Comparison of ENCODE assay signal across 23 cellular contexts in the genomic region with DNA sequence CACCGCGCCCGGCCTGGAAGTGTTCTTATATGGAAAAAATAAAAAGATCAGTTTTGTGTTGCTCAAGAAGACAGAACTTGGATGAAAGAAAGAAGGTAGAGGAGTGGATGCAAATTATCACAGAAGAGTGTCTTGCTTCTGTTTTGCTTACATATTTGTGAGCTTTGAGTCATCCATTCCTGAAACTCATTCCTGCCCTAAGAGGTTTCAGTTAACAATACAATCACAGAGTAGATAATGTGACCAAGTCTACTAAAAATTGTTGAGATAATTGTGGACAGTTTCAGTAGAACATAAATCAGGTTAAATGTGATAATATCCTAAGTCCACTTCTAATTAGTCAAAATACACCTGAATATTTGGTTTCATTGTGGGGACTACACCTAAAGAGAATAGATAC. TPM values are rescaled to one million over a fixed set of nuclear protein-coding genes. Genes with fewer than 3 reads are reported as not detected.
DNase-seq lines count a peak whose midpoint lies in the region; ATAC-seq and TF ChIP-seq lines count a peak whose summit lies in the region.
"Had no signal": no experiment of that assay in that cellular context is flagged by ENCODE, and none has a peak within 500 bp of the region (broad histone marks: within the 10 kb centered on the region; RNA-seq: fewer than 3 reads in every experiment).

No MANE protein-coding gene starts in this region.

- dilution Hi-C loops in IMR-90 (cut with HindIII; ENCODE audit: low sequenced_read_pairs, unreplicated experiment), result no loop called here

- no peak overlapping the region for H2AK9ac ChIP-seq in IMR-90 (replicated peaks; ENCODE audit: low read depth, low read length, poor library complexity)

- no peaks in the 10 kb centered on the region for H3K9me3 Mint-ChIP-seq in mesothelial cell of epicardium
- H3K9me3 Mint-ChIP-seq: activated naive CD8-positive, alpha-beta T cell treated with anti-CD3 and anti-CD28 coated beads, Interleukin-2, amount 50 U/mL, for 24 hours; H9; WTC11 had no signal

- H3K4me1 Mint-ChIP-seq in mesothelial cell of epicardium, result peaks cover 56% of the 10 kb centered on the region
- H3K4me1 Mint-ChIP-seq: activated naive CD8-positive, alpha-beta T cell treated with anti-CD3 and anti-CD28 coated beads, Interleukin-2, amount 50 U/mL, for 24 hours; H9; IgD-negative memory B cell had no signal

- no peak overlapping the region for H2AK5ac ChIP-seq in IMR-90 (ENCODE audit: low read depth, low read length)

- H3K4me1 ChIP-seq in IMR-90 (ENCODE audit: control insufficient read depth, insufficient read depth, low read length), result peaks cover 8% of the 10 kb centered on the region; the same call in 1 of the 2 replicates
- H3K4me1 ChIP-seq: suprapubic skin, vagina had no signal

- DNase-seq in AG20443 (ENCODE audit: low spot score) (peak; percentile 20), IMR-90 (peak; percentile 60), epithelial cell of esophagus (ENCODE audit: low read depth) (peak; percentile 22), mesothelial cell of epicardium (ENCODE audit: low spot score in 2 of 2, unreplicated experiment in 2 of 2) (no peak), NCI-H1417 (lab: John Stamatoyannopoulos, UW) (no peak), cardiac septum (ENCODE audit: low spot score) (no peak)
- DNase-seq: activated CD8-positive, alpha-beta T cell treated with anti-CD3 and anti-CD28 coated beads, Interleukin-2, amount 10 ng/mL, durations not matched to agents 7 days and 5 days; activated naive CD8-positive, alpha-beta T cell treated with anti-CD3 and anti-CD28 coated beads, Interleukin-2, amount 50 U/mL, for 24 hours; activated T-cell treated with anti-CD3 and anti-CD28 coated beads, Interleukin-2, amount 50 U/mL, for 48 hours; caudate nucleus; DND-41; H9; left ventricle myocardium superior; NCI-H187; NCI-H2227 treated with DMSO at 0.1 percent for 48 hours; occipital lobe had no signal

- H3K18ac ChIP-seq in IMR-90 (ENCODE audit: low read depth, low read length), result no peak overlapping the region

- H3K4me2 ChIP-seq in IMR-90 (ENCODE audit: low read depth, low read length), result no peak overlapping the region

- H3K9me3 ChIP-seq in IMR-90 (ENCODE audit: control insufficient read depth, insufficient read depth, low read length), result no peaks in the 10 kb centered on the region
- H3K9me3 ChIP-seq: suprapubic skin, vagina had no signal

- H2BK20ac ChIP-seq in IMR-90 (ENCODE audit: low read depth, low read length), result no peak overlapping the region

- BruUV-seq in IMR-90 (replicated peaks; lab: Mats Ljungman, UMichigan), result no TSS peak

- H2BK120ac ChIP-seq in IMR-90 (ENCODE audit: low read depth, low read length), result no peak overlapping the region

- H3K4me3 ChIP-seq in IMR-90 (ENCODE audit: insufficient read depth, low read depth, low read length) (no peak overlapping the region), epithelial cell of esophagus (ENCODE audit: low read length) (no peak overlapping the region)
- H3K4me3 ChIP-seq: suprapubic skin, vagina had no signal

- in situ Hi-C loops in IMR-90 (cut with MboI; ENCODE audit: low sequenced_read_pairs), result no loop called here

- no peak for TF ChIP-seq RAD21 in IMR-90 (IDR thresholded peaks at IDR 0.05; ENCODE audit: low read length)

- POLR2A ChIA-PET in IMR-90 (lab: Charles Lee; ENCODE audit: unreplicated experiment), result no interaction called here

- intact Hi-C loops in IMR-90 (cut with micrococcal nuclease) (no loop called here), cardiac septum (cut with DNase I) (no loop called here)

- no peak overlapping the region for H3K14ac ChIP-seq in IMR-90 (replicated peaks; ENCODE audit: low read depth, low read length)

- no peak overlapping the region for H3K4me3 Mint-ChIP-seq in mesothelial cell of epicardium
- H3K4me3 Mint-ChIP-seq: activated CD8-positive, alpha-beta T cell treated with anti-CD3 and anti-CD28 coated beads, Interleukin-2, amount 10 ng/mL, durations not matched to agents 7 days and 5 days; activated naive CD8-positive, alpha-beta T cell treated with anti-CD3 and anti-CD28 coated beads, Interleukin-2, amount 50 U/mL, for 24 hours; H9; IgD-negative memory B cell; WTC11 had no signal

- H3K56ac ChIP-seq in IMR-90 (ENCODE audit: extremely low read depth, insufficient read depth, low read length), result no peak overlapping the region

- no peak overlapping the region for H2BK15ac ChIP-seq in IMR-90 (ENCODE audit: low read depth, low read length)

- no peak overlapping the region for H3K23ac ChIP-seq in IMR-90 (ENCODE audit: low read depth, low read length)

- no peak overlapping the region for H2BK5ac ChIP-seq in IMR-90 (ENCODE audit: low read depth, low read length, poor library complexity, severe bottlenecking)

- H3K9me1 ChIP-seq in IMR-90 (ENCODE audit: insufficient read depth, low read length), result no peaks in the 10 kb centered on the region; the same call in 1 of the 2 replicates

- no peak overlapping the region for H4K5ac ChIP-seq in IMR-90 (ENCODE audit: low read depth, low read length)

- WGBS in IMR-90 (ENCODE audit: extremely low coverage in 2 of 2, insufficient read length in 1 of 2), 2 experiments, result no CpG with 5 or more reads among the region's 3 CpGs

- H2AFZ ChIP-seq in IMR-90 (replicated peaks; ENCODE audit: low read length, poor library complexity), result no peak overlapping the region

- no peak for TF ChIP-seq CTCF in IMR-90 (conservative IDR thresholded peaks at IDR 0.05; ENCODE audit: low read depth, low read length)
- no peak for TF ChIP-seq CTCF in epithelial cell of esophagus (IDR thresholded peaks at IDR 0.05; ENCODE audit: insufficient read depth, low read depth, low read length, missing control alignments)
- no peak for TF ChIP-seq CTCF in mesothelial cell of epicardium (IDR thresholded peaks at IDR 0.05; ENCODE audit: unreplicated experiment)

- no peak overlapping the region for H3K27ac ChIP-seq in IMR-90 (ENCODE audit: insufficient read depth, low read length)
- H3K27ac ChIP-seq: suprapubic skin, vagina had no signal

- H3K27ac Mint-ChIP-seq in mesothelial cell of epicardium, result peak overlapping the region; percentile 97
- H3K27ac Mint-ChIP-seq: activated CD8-positive, alpha-beta T cell treated with anti-CD3 and anti-CD28 coated beads, Interleukin-2, amount 10 ng/mL, durations not matched to agents 7 days and 5 days; activated naive CD8-positive, alpha-beta T cell treated with anti-CD3 and anti-CD28 coated beads, Interleukin-2, amount 50 U/mL, for 24 hours; H9; IgD-negative memory B cell; WTC11 had no signal

- H3K27me3 Mint-ChIP-seq in mesothelial cell of epicardium (ENCODE audit: low read depth), result no peaks in the 10 kb centered on the region
- H3K27me3 Mint-ChIP-seq: activated naive CD8-positive, alpha-beta T cell treated with anti-CD3 and anti-CD28 coated beads, Interleukin-2, amount 50 U/mL, for 24 hours; IgD-negative memory B cell had no signal

- H3K27me3 ChIP-seq in IMR-90 (ENCODE audit: control insufficient read depth, insufficient read depth, low read length), result peaks cover 6% of the 10 kb centered on the region
- H3K27me3 ChIP-seq: suprapubic skin, vagina had no signal

- TF ChIP-seq POLR2A in IMR-90 (IDR thresholded peaks at IDR 0.05; ENCODE audit: low read depth, low read length), result no peak

- CTCF ChIA-PET in IMR-90 (lab: Yijun Ruan, JAX), result no interaction called here

- ATAC-seq in IMR-90 (ENCODE audit: low read depth), result peak; percentile 88
- no peak for ATAC-seq in HG03196 (IDR thresholded peaks at IDR 0.05; ENCODE audit: unreplicated experiment)
- no peak for ATAC-seq in HG02798 (IDR thresholded peaks at IDR 0.05; ENCODE audit: poor library complexity, unreplicated experiment)
- ATAC-seq: activated CD8-positive, alpha-beta T cell treated with anti-CD3 and anti-CD28 coated beads, Interleukin-2, amount 10 ng/mL, durations not matched to agents 7 days and 5 days; activated naive CD8-positive, alpha-beta T cell treated with anti-CD3 and anti-CD28 coated beads, Interleukin-2, amount 50 U/mL, for 24 hours; left ventricle myocardium superior; WTC11 had no signal

- H4K8ac ChIP-seq in IMR-90 (ENCODE audit: low read depth in 2 of 2, low read length in 2 of 2), result no peak overlapping the region

- H4K20me1 ChIP-seq in IMR-90 (ENCODE audit: insufficient read depth, low read length), result no peaks in the 10 kb centered on the region

- no peaks in the 10 kb centered on the region for H3K36me3 ChIP-seq in IMR-90 (ENCODE audit: control insufficient read depth, insufficient read depth, low read length)
- H3K36me3 ChIP-seq: suprapubic skin, vagina had no signal

- H3K4ac ChIP-seq in IMR-90 (ENCODE audit: low read depth, low read length), result no peak overlapping the region

- H3K9ac ChIP-seq in IMR-90 (ENCODE audit: low read depth, low read length), result no peak overlapping the region

- H3K79me1 ChIP-seq in IMR-90 (ENCODE audit: low read depth in 1 of 2, low read length in 2 of 2), result no peaks in the 10 kb centered on the region

- no peaks in the 10 kb centered on the region for H3K36me3 Mint-ChIP-seq in mesothelial cell of epicardium
- H3K36me3 Mint-ChIP-seq: WTC11 had no signal

- H4K91ac ChIP-seq in IMR-90 (ENCODE audit: insufficient read depth, low read depth, low read length), result no peak overlapping the region

TF ChIP-seq in IMR-90, 13 proteins besides CTCF, POLR2A, EP300 and RAD21:
- TF ChIP-seq FOS (IDR thresholded peaks at IDR 0.05; ENCODE audit: low read depth, low read length), result no peak

RNA-seq across cellular contexts. Expression of a gene that starts 26.4 kb away (rescaled TPM):
- total RNA-seq in IMR-90 (2012; rRNA removed), result 4.3 and 8.1 TPM in 2 replicates
- 1.8 and 2.6 TPM in 2 replicates for polyA plus RNA-seq in IMR-90 (2012; rRNA removed)
- polyA plus RNA-seq in IMR-90 (2012; cell fraction: cytosol; rRNA removed), result 0.32 TPM in 2 replicates
- polyA plus RNA-seq in IMR-90 (2012; cell fraction: nucleus; rRNA removed; ENCODE audit: low replicate concordance), result 0.27 and 2.4 TPM in 2 replicates
- total RNA-seq in mesothelial cell of epicardium, result 29.1 to 29.5 TPM (median 29.4 TPM) in 3 replicates
- total RNA-seq in cardiac septum, result 1.2 TPM
- total RNA-seq: activated CD8-positive, alpha-beta T cell treated with anti-CD3 and anti-CD28 coated beads, Interleukin-2, amount 10 ng/mL, durations not matched to agents 7 days and 5 days; T-helper 2 cell treated with Interferon-gamma antibody and Interleukin-4, amounts not matched to agents 100 ng/mL and 5 ng/mL, for 36 hours had no signal
- polyA plus RNA-seq: IgD-negative memory B cell had no signal

RNA-seq across cellular contexts. Expression of a gene that starts 29.2 kb away (rescaled TPM):
- total RNA-seq in IMR-90 (2012; rRNA removed) (not detected in 2 replicates), mesothelial cell of epicardium (not detected in 3 replicates), cardiac septum (not detected)
- not detected in 2 replicates for polyA plus RNA-seq in IMR-90 (2012; rRNA removed)
- not detected in 2 replicates for polyA plus RNA-seq in IMR-90 (2012; cell fraction: cytosol; rRNA removed)
- polyA plus RNA-seq in IMR-90 (2012; cell fraction: nucleus; rRNA removed; ENCODE audit: low replicate concordance), result not detected in 2 replicates
- total RNA-seq: activated CD8-positive, alpha-beta T cell treated with anti-CD3 and anti-CD28 coated beads, Interleukin-2, amount 10 ng/mL, durations not matched to agents 7 days and 5 days; H9; left ventricle myocardium superior; occipital lobe; suprapubic skin; T-helper 2 cell treated with Interferon-gamma antibody and Interleukin-4, amounts not matched to agents 100 ng/mL and 5 ng/mL, for 36 hours; vagina; WTC11 had no signal
- polyA plus RNA-seq: IgD-negative memory B cell had no signal

Comparison
In these comparisons a context has a peak if more than half of its experiments do, and no peak if none do; other contexts are left out.
1. DNase-seq: peak in AG20443 (single experiment), IMR-90 (single experiment) and epithelial cell of esophagus (single experiment); none in mesothelial cell of epicardium (0 of 2), NCI-H1417 (0 of 3) and cardiac septum (single experiment).